1 cellular context compared by ENCODE assay signal in the genomic region with DNA sequence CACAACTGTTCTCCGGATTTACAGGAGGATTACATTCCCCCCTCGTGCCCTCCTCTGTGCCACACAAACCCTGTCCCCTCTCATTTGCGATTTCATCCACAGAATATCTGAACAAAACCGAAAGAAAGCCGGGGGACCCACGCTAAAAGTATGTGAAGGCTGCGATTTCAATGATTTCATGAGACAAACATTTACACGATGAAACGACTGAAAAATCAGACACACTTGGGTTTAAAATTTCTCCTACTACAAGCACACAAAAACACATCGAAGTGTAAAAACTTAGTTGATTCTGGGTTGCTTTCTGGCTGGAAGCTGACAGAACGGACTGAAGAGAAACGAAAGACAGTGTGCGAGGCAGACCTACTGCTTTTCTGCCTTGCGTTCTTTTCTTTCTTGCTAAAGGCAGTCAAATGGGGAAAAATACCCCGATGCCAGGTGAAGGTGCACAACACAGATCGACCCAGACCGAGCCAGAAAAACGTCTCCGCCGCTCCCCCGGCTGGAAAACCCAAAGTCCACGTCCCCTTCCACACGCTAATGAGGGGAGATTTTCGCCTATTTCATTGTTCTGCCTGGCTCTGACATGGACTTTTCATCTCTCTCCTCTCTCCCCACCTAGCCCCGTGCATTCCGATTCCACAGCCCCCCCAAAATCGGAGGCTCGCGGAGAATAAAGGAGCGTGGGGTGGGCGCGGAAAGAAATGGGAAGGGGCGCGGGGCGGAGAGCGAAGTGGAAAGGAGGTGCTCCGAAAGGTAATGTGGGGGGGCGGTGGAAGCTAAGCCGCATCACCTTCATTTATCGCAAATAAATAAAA.
A peak's percentile ranks its signal among the peaks of the same experiment; 100 is the strongest.
TF ChIP-seq lines count a peak whose summit lies in the region.

No MANE protein-coding gene starts in this region.

TF ChIP-seq in K562, 482 proteins besides CTCF, POLR2A, EP300 and RAD21 (continued from another document):
- TF ChIP-seq, protein P1, sequence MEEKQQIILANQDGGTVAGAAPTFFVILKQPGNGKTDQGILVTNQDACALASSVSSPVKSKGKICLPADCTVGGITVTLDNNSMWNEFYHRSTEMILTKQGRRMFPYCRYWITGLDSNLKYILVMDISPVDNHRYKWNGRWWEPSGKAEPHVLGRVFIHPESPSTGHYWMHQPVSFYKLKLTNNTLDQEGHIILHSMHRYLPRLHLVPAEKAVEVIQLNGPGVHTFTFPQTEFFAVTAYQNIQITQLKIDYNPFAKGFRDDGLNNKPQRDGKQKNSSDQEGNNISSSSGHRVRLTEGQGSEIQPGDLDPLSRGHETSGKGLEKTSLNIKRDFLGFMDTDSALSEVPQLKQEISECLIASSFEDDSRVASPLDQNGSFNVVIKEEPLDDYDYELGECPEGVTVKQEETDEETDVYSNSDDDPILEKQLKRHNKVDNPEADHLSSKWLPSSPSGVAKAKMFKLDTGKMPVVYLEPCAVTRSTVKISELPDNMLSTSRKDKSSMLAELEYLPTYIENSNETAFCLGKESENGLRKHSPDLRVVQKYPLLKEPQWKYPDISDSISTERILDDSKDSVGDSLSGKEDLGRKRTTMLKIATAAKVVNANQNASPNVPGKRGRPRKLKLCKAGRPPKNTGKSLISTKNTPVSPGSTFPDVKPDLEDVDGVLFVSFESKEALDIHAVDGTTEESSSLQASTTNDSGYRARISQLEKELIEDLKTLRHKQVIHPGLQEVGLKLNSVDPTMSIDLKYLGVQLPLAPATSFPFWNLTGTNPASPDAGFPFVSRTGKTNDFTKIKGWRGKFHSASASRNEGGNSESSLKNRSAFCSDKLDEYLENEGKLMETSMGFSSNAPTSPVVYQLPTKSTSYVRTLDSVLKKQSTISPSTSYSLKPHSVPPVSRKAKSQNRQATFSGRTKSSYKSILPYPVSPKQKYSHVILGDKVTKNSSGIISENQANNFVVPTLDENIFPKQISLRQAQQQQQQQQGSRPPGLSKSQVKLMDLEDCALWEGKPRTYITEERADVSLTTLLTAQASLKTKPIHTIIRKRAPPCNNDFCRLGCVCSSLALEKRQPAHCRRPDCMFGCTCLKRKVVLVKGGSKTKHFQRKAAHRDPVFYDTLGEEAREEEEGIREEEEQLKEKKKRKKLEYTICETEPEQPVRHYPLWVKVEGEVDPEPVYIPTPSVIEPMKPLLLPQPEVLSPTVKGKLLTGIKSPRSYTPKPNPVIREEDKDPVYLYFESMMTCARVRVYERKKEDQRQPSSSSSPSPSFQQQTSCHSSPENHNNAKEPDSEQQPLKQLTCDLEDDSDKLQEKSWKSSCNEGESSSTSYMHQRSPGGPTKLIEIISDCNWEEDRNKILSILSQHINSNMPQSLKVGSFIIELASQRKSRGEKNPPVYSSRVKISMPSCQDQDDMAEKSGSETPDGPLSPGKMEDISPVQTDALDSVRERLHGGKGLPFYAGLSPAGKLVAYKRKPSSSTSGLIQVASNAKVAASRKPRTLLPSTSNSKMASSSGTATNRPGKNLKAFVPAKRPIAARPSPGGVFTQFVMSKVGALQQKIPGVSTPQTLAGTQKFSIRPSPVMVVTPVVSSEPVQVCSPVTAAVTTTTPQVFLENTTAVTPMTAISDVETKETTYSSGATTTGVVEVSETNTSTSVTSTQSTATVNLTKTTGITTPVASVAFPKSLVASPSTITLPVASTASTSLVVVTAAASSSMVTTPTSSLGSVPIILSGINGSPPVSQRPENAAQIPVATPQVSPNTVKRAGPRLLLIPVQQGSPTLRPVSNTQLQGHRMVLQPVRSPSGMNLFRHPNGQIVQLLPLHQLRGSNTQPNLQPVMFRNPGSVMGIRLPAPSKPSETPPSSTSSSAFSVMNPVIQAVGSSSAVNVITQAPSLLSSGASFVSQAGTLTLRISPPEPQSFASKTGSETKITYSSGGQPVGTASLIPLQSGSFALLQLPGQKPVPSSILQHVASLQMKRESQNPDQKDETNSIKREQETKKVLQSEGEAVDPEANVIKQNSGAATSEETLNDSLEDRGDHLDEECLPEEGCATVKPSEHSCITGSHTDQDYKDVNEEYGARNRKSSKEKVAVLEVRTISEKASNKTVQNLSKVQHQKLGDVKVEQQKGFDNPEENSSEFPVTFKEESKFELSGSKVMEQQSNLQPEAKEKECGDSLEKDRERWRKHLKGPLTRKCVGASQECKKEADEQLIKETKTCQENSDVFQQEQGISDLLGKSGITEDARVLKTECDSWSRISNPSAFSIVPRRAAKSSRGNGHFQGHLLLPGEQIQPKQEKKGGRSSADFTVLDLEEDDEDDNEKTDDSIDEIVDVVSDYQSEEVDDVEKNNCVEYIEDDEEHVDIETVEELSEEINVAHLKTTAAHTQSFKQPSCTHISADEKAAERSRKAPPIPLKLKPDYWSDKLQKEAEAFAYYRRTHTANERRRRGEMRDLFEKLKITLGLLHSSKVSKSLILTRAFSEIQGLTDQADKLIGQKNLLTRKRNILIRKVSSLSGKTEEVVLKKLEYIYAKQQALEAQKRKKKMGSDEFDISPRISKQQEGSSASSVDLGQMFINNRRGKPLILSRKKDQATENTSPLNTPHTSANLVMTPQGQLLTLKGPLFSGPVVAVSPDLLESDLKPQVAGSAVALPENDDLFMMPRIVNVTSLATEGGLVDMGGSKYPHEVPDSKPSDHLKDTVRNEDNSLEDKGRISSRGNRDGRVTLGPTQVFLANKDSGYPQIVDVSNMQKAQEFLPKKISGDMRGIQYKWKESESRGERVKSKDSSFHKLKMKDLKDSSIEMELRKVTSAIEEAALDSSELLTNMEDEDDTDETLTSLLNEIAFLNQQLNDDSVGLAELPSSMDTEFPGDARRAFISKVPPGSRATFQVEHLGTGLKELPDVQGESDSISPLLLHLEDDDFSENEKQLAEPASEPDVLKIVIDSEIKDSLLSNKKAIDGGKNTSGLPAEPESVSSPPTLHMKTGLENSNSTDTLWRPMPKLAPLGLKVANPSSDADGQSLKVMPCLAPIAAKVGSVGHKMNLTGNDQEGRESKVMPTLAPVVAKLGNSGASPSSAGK (IDR thresholded peaks at IDR 0.05) = no peak
- TF ChIP-seq NR4A1 (CRISPR knock-in tag; IDR thresholded peaks at IDR 0.05) = no peak
- TF ChIP-seq NR4A1 (tag; IDR thresholded peaks at IDR 0.05) = no peak
- TF ChIP-seq ZKSCAN1 (IDR thresholded peaks at IDR 0.05; ENCODE audit: low read depth, low read length) = no peak
- TF ChIP-seq ZEB2 (IDR thresholded peaks at IDR 0.05) = peak; percentile 65; the same call in 1 of the 2 replicates
- TF ChIP-seq NCOA2 (IDR thresholded peaks at IDR 0.05; ENCODE audit: partially characterized antibody in 2 of 2) = no peak
- TF ChIP-seq TARDBP (IDR thresholded peaks at IDR 0.05) = no peak
- TF ChIP-seq HDAC2 (IDR thresholded peaks at IDR 0.05) = 0 out of 2 replicates have a peak, but pooled peaks have one; percentile 27
- TF ChIP-seq MAZ (CRISPR knock-in tag; conservative IDR thresholded peaks at IDR 0.05 in 1 of 2, IDR thresholded peaks at IDR 0.05 in 1 of 2) = peak in 1 of 2 experiments; percentile 13; a peak in 1 of 4 replicates
- no peak for TF ChIP-seq ZNF146 (CRISPR knock-in tag; IDR thresholded peaks at IDR 0.05; ENCODE audit: unreplicated experiment)
- no peak for TF ChIP-seq TAF9B (IDR thresholded peaks at IDR 0.05; ENCODE audit: partially characterized antibody)
- TF ChIP-seq CBFA2T2 (conservative IDR thresholded peaks at IDR 0.05) = no peak
- TF ChIP-seq CXXC5 (CRISPR knock-in tag; IDR thresholded peaks at IDR 0.05) = no peak
- TF ChIP-seq HNRNPH1 (optimal IDR thresholded peaks at IDR 0.05; ENCODE audit: low read depth, low read length) = no peak
- TF ChIP-seq CBX3 (IDR thresholded peaks at IDR 0.05; ENCODE audit: borderline replicate concordance in 1 of 2, low read length in 2 of 2) = no peak; a peak in 1 of 3 replicates
- TF ChIP-seq ATF7 (IDR thresholded peaks at IDR 0.05) = no peak
- TF ChIP-seq FUS (optimal IDR thresholded peaks at IDR 0.05; ENCODE audit: low read depth, low read length) = no peak
- no peak for TF ChIP-seq RUNX1 (IDR thresholded peaks at IDR 0.05; ENCODE audit: low read depth)
- TF ChIP-seq MYNN (IDR thresholded peaks at IDR 0.05) = no peak
- TF ChIP-seq MYNN (CRISPR knock-in tag; IDR thresholded peaks at IDR 0.05) = no peak
- TF ChIP-seq, protein P2, sequence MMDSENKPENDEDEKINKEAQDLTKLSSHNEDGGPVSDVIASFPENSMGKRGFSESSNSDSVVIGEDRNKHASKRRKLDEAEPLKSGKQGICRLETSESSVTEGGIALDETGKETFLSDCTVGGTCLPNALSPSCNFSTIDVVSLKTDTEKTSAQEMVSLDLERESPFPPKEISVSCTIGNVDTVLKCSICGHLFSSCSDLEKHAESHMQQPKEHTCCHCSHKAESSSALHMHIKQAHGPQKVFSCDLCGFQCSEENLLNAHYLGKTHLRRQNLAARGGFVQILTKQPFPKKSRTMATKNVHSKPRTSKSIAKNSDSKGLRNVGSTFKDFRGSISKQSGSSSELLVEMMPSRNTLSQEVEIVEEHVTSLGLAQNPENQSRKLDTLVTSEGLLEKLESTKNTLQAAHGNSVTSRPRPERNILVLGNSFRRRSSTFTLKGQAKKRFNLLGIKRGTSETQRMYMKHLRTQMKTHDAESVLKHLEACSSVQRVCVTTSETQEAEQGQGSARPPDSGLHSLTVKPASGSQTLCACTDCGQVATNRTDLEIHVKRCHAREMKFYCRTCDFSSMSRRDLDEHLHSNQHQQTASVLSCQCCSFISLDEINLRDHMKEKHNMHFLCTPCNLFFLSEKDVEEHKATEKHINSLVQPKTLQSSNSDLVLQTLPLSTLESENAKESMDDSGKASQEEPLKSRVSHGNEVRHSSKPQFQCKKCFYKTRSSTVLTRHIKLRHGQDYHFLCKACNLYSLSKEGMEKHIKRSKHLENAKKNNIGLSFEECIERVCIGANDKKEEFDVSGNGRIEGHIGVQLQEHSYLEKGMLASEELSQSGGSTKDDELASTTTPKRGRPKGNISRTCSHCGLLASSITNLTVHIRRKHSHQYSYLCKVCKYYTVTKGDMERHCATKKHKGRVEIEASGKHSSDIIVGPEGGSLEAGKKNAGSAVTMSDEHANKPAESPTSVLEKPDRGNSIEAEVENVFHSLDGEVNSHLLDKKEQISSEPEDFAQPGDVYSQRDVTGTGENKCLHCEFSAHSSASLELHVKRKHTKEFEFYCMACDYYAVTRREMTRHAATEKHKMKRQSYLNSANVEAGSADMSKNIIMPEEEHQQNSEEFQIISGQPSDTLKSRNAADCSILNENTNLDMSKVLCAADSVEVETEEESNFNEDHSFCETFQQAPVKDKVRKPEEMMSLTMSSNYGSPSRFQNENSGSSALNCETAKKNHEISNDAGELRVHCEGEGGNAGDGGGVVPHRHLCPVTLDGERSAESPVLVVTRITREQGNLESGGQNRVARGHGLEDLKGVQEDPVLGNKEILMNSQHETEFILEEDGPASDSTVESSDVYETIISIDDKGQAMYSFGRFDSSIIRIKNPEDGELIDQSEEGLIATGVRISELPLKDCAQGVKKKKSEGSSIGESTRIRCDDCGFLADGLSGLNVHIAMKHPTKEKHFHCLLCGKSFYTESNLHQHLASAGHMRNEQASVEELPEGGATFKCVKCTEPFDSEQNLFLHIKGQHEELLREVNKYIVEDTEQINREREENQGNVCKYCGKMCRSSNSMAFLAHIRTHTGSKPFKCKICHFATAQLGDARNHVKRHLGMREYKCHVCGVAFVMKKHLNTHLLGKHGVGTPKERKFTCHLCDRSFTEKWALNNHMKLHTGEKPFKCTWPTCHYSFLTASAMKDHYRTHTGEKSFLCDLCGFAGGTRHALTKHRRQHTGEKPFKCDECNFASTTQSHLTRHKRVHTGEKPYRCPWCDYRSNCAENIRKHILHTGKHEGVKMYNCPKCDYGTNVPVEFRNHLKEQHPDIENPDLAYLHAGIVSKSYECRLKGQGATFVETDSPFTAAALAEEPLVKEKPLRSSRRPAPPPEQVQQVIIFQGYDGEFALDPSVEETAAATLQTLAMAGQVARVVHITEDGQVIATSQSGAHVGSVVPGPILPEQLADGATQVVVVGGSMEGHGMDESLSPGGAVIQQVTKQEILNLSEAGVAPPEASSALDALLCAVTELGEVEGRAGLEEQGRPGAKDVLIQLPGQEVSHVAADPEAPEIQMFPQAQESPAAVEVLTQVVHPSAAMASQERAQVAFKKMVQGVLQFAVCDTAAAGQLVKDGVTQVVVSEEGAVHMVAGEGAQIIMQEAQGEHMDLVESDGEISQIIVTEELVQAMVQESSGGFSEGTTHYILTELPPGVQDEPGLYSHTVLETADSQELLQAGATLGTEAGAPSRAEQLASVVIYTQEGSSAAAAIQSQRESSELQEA (IDR thresholded peaks at IDR 0.05; ENCODE audit: low read depth) = no peak
- peak; percentile 56; the same call in 1 of the 2 replicates for TF ChIP-seq ZNF263 (CRISPR knock-in tag; IDR thresholded peaks at IDR 0.05; ENCODE audit: borderline replicate concordance)
- TF ChIP-seq ELF4 (CRISPR knock-in tag; IDR thresholded peaks at IDR 0.05) = no peak
- no peak for TF ChIP-seq NFIC (IDR thresholded peaks at IDR 0.05)
- TF ChIP-seq, protein P3, sequence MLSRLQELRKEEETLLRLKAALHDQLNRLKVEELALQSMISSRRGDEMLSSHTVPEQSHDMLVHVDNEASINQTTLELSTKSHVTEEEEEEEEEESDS (CRISPR knock-in tag; IDR thresholded peaks at IDR 0.05) = no peak
- TF ChIP-seq ZNF583 (CRISPR knock-in tag; IDR thresholded peaks at IDR 0.05) = no peak
- TF ChIP-seq RBM22 (IDR thresholded peaks at IDR 0.05; ENCODE audit: low read depth, low read length, poor library complexity, severe bottlenecking) = no peak
- peak; percentile 69; the same call in 1 of the 2 replicates for TF ChIP-seq KAT7 (CRISPR knock-in tag; IDR thresholded peaks at IDR 0.05; ENCODE audit: borderline replicate concordance)
- TF ChIP-seq SMARCC2 (IDR thresholded peaks at IDR 0.05; ENCODE audit: low read depth) = peak; percentile 41; the same call in 1 of the 2 replicates
- TF ChIP-seq BCL6 (CRISPR knock-in tag; IDR thresholded peaks at IDR 0.05) = no peak
- TF ChIP-seq ZFP1 (CRISPR knock-in tag; IDR thresholded peaks at IDR 0.05) = no peak
- TF ChIP-seq THRAP3 (IDR thresholded peaks at IDR 0.05; ENCODE audit: borderline replicate concordance) = no peak
- peak; percentile 66; the same call in 1 of the 2 replicates for TF ChIP-seq ZBTB17 (CRISPR knock-in tag; IDR thresholded peaks at IDR 0.05)
- no peak for TF ChIP-seq MED1 (CRISPR knock-in tag; IDR thresholded peaks at IDR 0.05; ENCODE audit: borderline replicate concordance)
- peak; percentile 43; the same call in 1 of the 2 replicates for TF ChIP-seq ZFX (CRISPR knock-in tag; IDR thresholded peaks at IDR 0.05)
- TF ChIP-seq HDAC1 (IDR thresholded peaks at IDR 0.05) = peak in 1 of 2 experiments; percentile 47; a peak in 1 of 4 replicates
- TF ChIP-seq ZNF75A (CRISPR knock-in tag; IDR thresholded peaks at IDR 0.05) = no peak
- TF ChIP-seq ZNF224 (CRISPR knock-in tag; IDR thresholded peaks at IDR 0.05) = no peak
- TF ChIP-seq ARNT (IDR thresholded peaks at IDR 0.05) = 0 out of 4 replicates have a peak, but pooled peaks of 1 of the 2 experiments have one; percentile 24
- no peak for TF ChIP-seq GATAD2A (IDR thresholded peaks at IDR 0.05)
- TF ChIP-seq EHMT2 (IDR thresholded peaks at IDR 0.05) = no peak
